Comparison of ENCODE assay signal across 8 cellular contexts in genomic region chr12:10331642-10332239, GRCh38. TPM values are rescaled to one million over a fixed set of nuclear protein-coding genes. Genes with fewer than 3 reads are reported as not detected.
DNase-seq lines count a peak whose midpoint lies in the region; ATAC-seq and TF ChIP-seq lines count a peak whose summit lies in the region.

No MANE protein-coding gene starts in this region.

- peaks cover 3% of the 10 kb centered on the region for H3K9me3 Mint-ChIP-seq in CD4-positive, alpha-beta T cell
- peaks cover 5% of the 10 kb centered on the region for H3K9me3 Mint-ChIP-seq in chondrocyte (ENCODE audit: low read depth)

- H3K27me3 Mint-ChIP-seq in CD4-positive, alpha-beta T cell: no peaks in the 10 kb centered on the region
- no peaks in the 10 kb centered on the region for H3K27me3 Mint-ChIP-seq in chondrocyte (ENCODE audit: low read depth)

- no peaks in the 10 kb centered on the region for H3K27me3 ChIP-seq in CD4-positive, alpha-beta T cell (ENCODE audit: control insufficient read depth, insufficient read depth, low read length)
- no peaks in the 10 kb centered on the region for H3K27me3 ChIP-seq in NT2/D1 (ENCODE audit: insufficient read depth, insufficient read length)
- no peaks in the 10 kb centered on the region for H3K27me3 ChIP-seq in right lobe of liver

- H3K36me3 Mint-ChIP-seq in CD4-positive, alpha-beta T cell (ENCODE audit: low read depth): no peaks in the 10 kb centered on the region
- H3K36me3 Mint-ChIP-seq in chondrocyte (ENCODE audit: low read depth): peaks cover 6% of the 10 kb centered on the region

- H3K27ac ChIP-seq in CD4-positive, alpha-beta T cell (ENCODE audit: low read depth, low read length): no peak overlapping the region
- no peak overlapping the region for H3K27ac ChIP-seq in HEK293 (ENCODE audit: extremely low read depth, low read depth, low read length)
- H3K27ac ChIP-seq in right lobe of liver: no peak overlapping the region

- H3K9me3 ChIP-seq in CD4-positive, alpha-beta T cell (ENCODE audit: control insufficient read depth, low read length): no peaks in the 10 kb centered on the region
- H3K9me3 ChIP-seq in HEK293 (ENCODE audit: control insufficient read depth, insufficient read depth, low read depth, low read length) (no peaks in the 10 kb centered on the region), NT2/D1 (ENCODE audit: insufficient read depth, low read length) (no peaks in the 10 kb centered on the region), right lobe of liver (no peaks in the 10 kb centered on the region)

- POLR2A ChIA-PET in CD4-positive, alpha-beta T cell (lab: Charles Lee): interaction anchor here (0.6 kb wide), 1 partner anchor 135 kb away, joined by 3 read pairs; no protein-coding TSS in a partner anchor
- POLR2A ChIA-PET in HEK293 (lab: Yijun Ruan, JAX): no interaction called here

- no peaks in the 10 kb centered on the region for H3K4me1 Mint-ChIP-seq in CD4-positive, alpha-beta T cell (ENCODE audit: low read depth)
- peaks cover 7% of the 10 kb centered on the region for H3K4me1 Mint-ChIP-seq in chondrocyte (ENCODE audit: low read depth)

- TF ChIP-seq POLR2A in right lobe of liver (IDR thresholded peaks at IDR 0.05): no peak

- H3K9ac ChIP-seq in NT2/D1 (ENCODE audit: insufficient read length, low read depth): no peak overlapping the region

- intact Hi-C loops in CD4-positive, alpha-beta T cell (cut with DNase I, micrococcal nuclease): loop anchor here (1.0 to 10.0 kb wide), 4 partner anchors 63 to 341 kb away; partner anchors contain the start of genes KLRK1 (in 1 of the 2) and STYK1 (in 1 of the 2)
- intact Hi-C loops in right lobe of liver (cut with DNase I): loop anchor here in 1 of 2 donors (10.0 kb wide), 1 partner anchor 233 kb away; no protein-coding TSS in a partner anchor

- H3K4me1 ChIP-seq in HEK293 (ENCODE audit: control insufficient read depth, insufficient read depth, low read length) (no peaks in the 10 kb centered on the region), NT2/D1 (ENCODE audit: insufficient read depth, insufficient read length) (no peaks in the 10 kb centered on the region), right lobe of liver (no peaks in the 10 kb centered on the region)

- TF ChIP-seq CTCF in CD4-positive, alpha-beta T cell (IDR thresholded peaks at IDR 0.05): peak; percentile 63
- TF ChIP-seq CTCF in HEK293 (tag by site-specific recombination; IDR thresholded peaks at IDR 0.05): peak; percentile 95
- peak; percentile 94 for TF ChIP-seq CTCF in chondrocyte (IDR thresholded peaks at IDR 0.05)
- peak; percentile 61 to 75 (median 64) for TF ChIP-seq CTCF in right lobe of liver (IDR thresholded peaks at IDR 0.05)

- H3K4me3 Mint-ChIP-seq in CD4-positive, alpha-beta T cell: no peak overlapping the region
- no peak overlapping the region for H3K4me3 Mint-ChIP-seq in chondrocyte (ENCODE audit: unreplicated experiment)

- DNase-seq in CD4-positive, alpha-beta T cell: no peak
- DNase-seq in NT2/D1 (ENCODE audit: low read depth, low spot score) (peak; percentile 76), chondrocyte (ENCODE audit: low spot score) (no peak), right lobe of liver (no peak)
- DNase-seq in activated effector memory CD4-positive, alpha-beta T cell treated with anti-CD3 and anti-CD28 coated beads, Interleukin-2, amount 50 U/mL, for 16 hours: no peak
- no peak for DNase-seq in stimulated activated CD4-positive, alpha-beta T cell treated with anti-CD3 and anti-CD28 coated beads, Interleukin-4, amount 100 ng/mL, for 24 hours

- H3K4me3 ChIP-seq in HEK293 (ENCODE audit: low read depth, low read length) (no peak overlapping the region), NT2/D1 (ENCODE audit: insufficient read length, low read depth) (no peak overlapping the region), right lobe of liver (no peak overlapping the region)

- CTCF ChIA-PET in CD4-positive, alpha-beta T cell (lab: Charles Lee): interaction anchor here (0.8 kb wide), 1 partner anchor 232 kb away, joined by 3 read pairs; no protein-coding TSS in a partner anchor
- CTCF ChIA-PET in HEK293 (lab: Yijun Ruan, JAX): interaction anchor here (0.6 to 2.9 kb wide), 8 partner anchors 9 to 231 kb away, joined by 3 to 13 read pairs (median 6); no protein-coding TSS in a partner anchor

- WGBS in right lobe of liver (ENCODE audit: insufficient coverage, low coverage, low lambda C conversion rate, missing lambda C conversion rate): 43% methylated on average over 2 of the region's 2 CpGs

- H3K36me3 ChIP-seq in HEK293 (ENCODE audit: control insufficient read depth in 2 of 2, insufficient read depth in 1 of 2, low read length in 2 of 2): no peaks in the 10 kb centered on the region
- H3K36me3 ChIP-seq in NT2/D1 (ENCODE audit: insufficient read depth, insufficient read length, low read length): no peaks in the 10 kb centered on the region
- no peaks in the 10 kb centered on the region for H3K36me3 ChIP-seq in right lobe of liver

- no peak overlapping the region for H3K27ac Mint-ChIP-seq in CD4-positive, alpha-beta T cell
- H3K27ac Mint-ChIP-seq in chondrocyte (ENCODE audit: unreplicated experiment): no peak overlapping the region

- ATAC-seq in CD4-positive, alpha-beta T cell (ENCODE audit: poor library complexity): peak; percentile 44
- peak; percentile 73 to 85 (median 82) for ATAC-seq in right lobe of liver
- no peak for ATAC-seq in GM18511 (IDR thresholded peaks at IDR 0.05; ENCODE audit: unreplicated experiment)

TF ChIP-seq in HEK293, 187 proteins besides CTCF, POLR2A, EP300 and RAD21:
- TF ChIP-seq ZNF335 (tag by site-specific recombination; conservative IDR thresholded peaks at IDR 0.05): 0 out of 2 replicates have a peak, but pooled peaks have one; percentile 22
- TF ChIP-seq ZNF654 (tag by site-specific recombination; IDR thresholded peaks at IDR 0.05; ENCODE audit: low read depth): peak; percentile 98
- no peak for TF ChIP-seq ZNF837 (tag by site-specific recombination; IDR thresholded peaks at IDR 0.05)
- 0 out of 2 replicates have a peak, but pooled peaks have one; percentile 16 for TF ChIP-seq ZNF692 (tag by site-specific recombination; IDR thresholded peaks at IDR 0.05)
- no peak for TF ChIP-seq ZNF146 (tag by site-specific recombination; IDR thresholded peaks at IDR 0.05)
- no peak for TF ChIP-seq ATF2 (tag by site-specific recombination; IDR thresholded peaks at IDR 0.05; ENCODE audit: low read depth)
- TF ChIP-seq ZNF366 (tag by site-specific recombination; conservative IDR thresholded peaks at IDR 0.05): no peak; the same call in 1 of the 2 replicates
- peak; percentile 61 for TF ChIP-seq ZNF362 (tag by site-specific recombination; IDR thresholded peaks at IDR 0.05)
- no peak for TF ChIP-seq ZNF10 (tag by site-specific recombination; IDR thresholded peaks at IDR 0.05)
- peak; percentile 61 for TF ChIP-seq PRDM6 (tag by site-specific recombination; IDR thresholded peaks at IDR 0.05)
- no peak for TF ChIP-seq ZNF23 (tag by site-specific recombination; IDR thresholded peaks at IDR 0.05; ENCODE audit: borderline replicate concordance)

RNA-seq across cellular contexts. Expression of gene KLRD1, which starts 24.1 kb away (rescaled TPM):
- 1 to 10 TPM in 1 of 2 experiments, under 1 TPM in 1; 0.87 to 1.0 TPM for total RNA-seq in CD4-positive, alpha-beta T cell
- total RNA-seq in chondrocyte (0.21 to 0.46 TPM (median 0.22 TPM) in 3 replicates), right lobe of liver (1 to 10 TPM in 3 of 6 experiments, under 1 TPM in 3; 0.68 to 2.3 (median 1.1) TPM)

RNA-seq across cellular contexts. Expression of gene KLRK1, which starts 58.1 kb away (rescaled TPM):
- 1 to 10 TPM in 1 of 2 experiments, under 1 TPM in 1; 0.96 to 1.0 TPM for total RNA-seq in CD4-positive, alpha-beta T cell
- total RNA-seq in chondrocyte: not detected in 3 replicates
- total RNA-seq in right lobe of liver: 1 to 10 TPM in 3 of 6 experiments, under 1 TPM in 3; 0.24 to 1.5 (median 1.0) TPM
